Comparison of ENCODE assay signal across 1 cellular context in genomic region chr5:62931551-62931950, GRCh38.
TF ChIP-seq lines count a peak whose summit lies in the region.

No MANE protein-coding gene starts in this region.

TF ChIP-seq in GM23338, 12 proteins besides CTCF, POLR2A, EP300 and RAD21 (continued from another document):
- TF ChIP-seq ZNF462 (CRISPR knock-in tag; IDR thresholded peaks at IDR 0.05) (no peak), EZH2phosphoT487 (IDR thresholded peaks at IDR 0.05; ENCODE audit: unreplicated experiment) (no peak), CREB1 (CRISPR knock-in tag; IDR thresholded peaks at IDR 0.05; ENCODE audit: low read depth) (no peak)
TF ChIP-seq in GM23338: peak in this region for 0.
